Comparison of ENCODE assay signal across 33 cellular contexts in the genomic region with DNA sequence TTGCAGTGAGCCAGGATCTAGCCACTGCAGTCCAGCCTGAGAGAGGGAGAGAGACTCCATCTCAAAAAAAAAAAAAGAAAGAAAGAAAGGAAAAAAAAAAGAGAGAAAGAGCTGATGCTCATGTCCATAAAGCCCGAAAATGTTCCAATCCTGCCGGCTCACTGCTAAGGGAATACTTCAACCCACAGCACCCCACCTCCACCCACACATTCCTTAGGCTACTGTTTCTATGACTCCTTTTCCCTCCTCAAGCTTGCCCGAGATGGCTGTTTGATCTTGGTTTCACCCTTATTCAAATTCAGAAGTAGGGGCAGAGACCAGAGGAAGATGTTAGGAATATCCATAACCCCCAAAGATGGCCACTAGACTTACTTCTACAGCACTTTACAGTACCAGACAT.
"Had no signal": no experiment of that assay in that cellular context is flagged by ENCODE, and none has a peak within 500 bp of the region (broad histone marks: within the 10 kb centered on the region; RNA-seq: fewer than 3 reads in every experiment).

No MANE protein-coding gene starts in this region.

- H3K27ac ChIP-seq: adrenal gland, body of pancreas, lower lobe of right lung, pancreas, prostate gland, vagina had no signal

- H3K4me2 ChIP-seq: smooth muscle cell had no signal

- H3K4me3 ChIP-seq: adrenal gland, body of pancreas, lower lobe of right lung, pancreas, prostate gland, smooth muscle cell, vagina had no signal

- H3K36me3 ChIP-seq: adrenal gland, lower lobe of right lung, pancreas, prostate gland, vagina had no signal

- DNase-seq: activated B cell treated with CpG ODN at 0.5 μM for 24 hours; activated CD8-positive, alpha-beta memory T cell treated with anti-CD3 and anti-CD28 coated beads, Interleukin-2, amount 10 ng/mL, durations not matched to agents 7 days and 5 days; activated CD8-positive, alpha-beta T cell treated with anti-CD3 and anti-CD28 coated beads, Interleukin-2, amount 10 ng/mL, durations not matched to agents 7 days and 5 days; activated effector memory CD4-positive, alpha-beta T cell treated with Interleukin-2 at 50 U/mL for 16 hours; activated naive CD4-positive, alpha-beta T cell treated with anti-CD3 and anti-CD28 coated beads for 36 hours; activated naive CD8-positive, alpha-beta T cell treated with anti-CD3 and anti-CD28 coated beads for 36 hours; activated T-cell treated with anti-CD3 and anti-CD28 coated beads, Interleukin-2, amount 50 U/mL, for 72 hours; adrenal gland; aorta; body of pancreas; dermis blood vessel endothelial cell; effector memory CD4-positive, alpha-beta T cell; erythroblast; foreskin fibroblast; head of caudate nucleus; hypothalamus; lower lobe of right lung; mesendoderm; natural killer cell; pancreas; retina; stimulated activated CD4-positive, alpha-beta T cell treated with anti-CD3 and anti-CD28 coated beads, Interleukin-1b, Interleukin-23, amount 100 ng/mL, for 48 hours; stimulated activated CD4-positive, alpha-beta T cell treated with anti-CD3 and anti-CD28 coated beads, Interleukin-4, amount 100 ng/mL, for 4 hours; stimulated activated CD8-positive, alpha-beta memory T cell treated with anti-CD3 and anti-CD28 coated beads, Interleukin-4, amount 100 ng/mL, for 48 hours; stimulated activated naive CD8-positive, alpha-beta T cell treated with anti-CD3 and anti-CD28 coated beads, Interleukin-15, amount 100 ng/mL, for 72 hours; substantia nigra; T-helper 2 cell had no signal

- H3K27ac Mint-ChIP-seq: activated B cell treated with CpG ODN at 0.5 μM for 24 hours; activated CD8-positive, alpha-beta memory T cell treated with anti-CD3 and anti-CD28 coated beads, Interleukin-2, amount 10 ng/mL, durations not matched to agents 7 days and 5 days; activated CD8-positive, alpha-beta T cell treated with anti-CD3 and anti-CD28 coated beads, Interleukin-2, amount 10 ng/mL, durations not matched to agents 7 days and 5 days; activated naive CD4-positive, alpha-beta T cell treated with anti-CD3 and anti-CD28 coated beads for 36 hours; activated naive CD8-positive, alpha-beta T cell treated with anti-CD3 and anti-CD28 coated beads for 36 hours; stimulated activated memory B cell treated with anti-CD40 and anti-IgM and Interleukin-4, amounts not matched to agents 10 μg/mL and 1 μg/mL and 100 μg/mL, for 72 hours; stimulated activated naive CD8-positive, alpha-beta T cell treated with anti-CD3 and anti-CD28 coated beads, Interleukin-15, amount 100 ng/mL, for 72 hours; type B pancreatic cell had no signal

- H3K4me1 ChIP-seq: adrenal gland, body of pancreas, pancreas had no signal

- H3K36me3 Mint-ChIP-seq: activated CD8-positive, alpha-beta memory T cell treated with anti-CD3 and anti-CD28 coated beads, Interleukin-2, amount 10 ng/mL, durations not matched to agents 7 days and 5 days; activated naive CD8-positive, alpha-beta T cell treated with anti-CD3 and anti-CD28 coated beads for 36 hours; natural killer cell; stimulated activated memory B cell treated with anti-CD40 and anti-IgM and Interleukin-4, amounts not matched to agents 10 μg/mL and 1 μg/mL and 100 μg/mL, for 72 hours; type B pancreatic cell had no signal

- H3K27me3 ChIP-seq: adrenal gland, body of pancreas, pancreas, vagina had no signal

- ATAC-seq: activated CD8-positive, alpha-beta memory T cell treated with anti-CD3 and anti-CD28 coated beads, Interleukin-2, amount 10 ng/mL, durations not matched to agents 7 days and 5 days; activated CD8-positive, alpha-beta T cell treated with anti-CD3 and anti-CD28 coated beads, Interleukin-2, amount 10 ng/mL, durations not matched to agents 7 days and 5 days; activated T-cell treated with anti-CD3 and anti-CD28 coated beads, Interleukin-2, amount 50 U/mL, for 72 hours; body of pancreas; left lobe of liver; lower lobe of right lung; natural killer cell; pancreas; stimulated activated memory B cell treated with anti-CD40 and anti-IgM and Interleukin-4, amounts not matched to agents 10 μg/mL and 1 μg/mL and 100 μg/mL, for 72 hours; stimulated activated naive CD8-positive, alpha-beta T cell treated with anti-CD3 and anti-CD28 coated beads, Interleukin-15, amount 100 ng/mL, for 72 hours had no signal

- H3K27me3 Mint-ChIP-seq: activated B cell treated with CpG ODN at 0.5 μM for 24 hours; activated CD8-positive, alpha-beta memory T cell treated with anti-CD3 and anti-CD28 coated beads, Interleukin-2, amount 10 ng/mL, durations not matched to agents 7 days and 5 days; activated naive CD8-positive, alpha-beta T cell treated with anti-CD3 and anti-CD28 coated beads for 36 hours; stimulated activated memory B cell treated with anti-CD40 and anti-IgM and Interleukin-4, amounts not matched to agents 10 μg/mL and 1 μg/mL and 100 μg/mL, for 72 hours; stimulated activated naive CD8-positive, alpha-beta T cell treated with anti-CD3 and anti-CD28 coated beads, Interleukin-15, amount 100 ng/mL, for 72 hours had no signal

- H3K4me1 Mint-ChIP-seq: activated B cell treated with CpG ODN at 0.5 μM for 24 hours had no signal

- H3K9me3 Mint-ChIP-seq: activated B cell treated with CpG ODN at 0.5 μM for 24 hours; activated naive CD4-positive, alpha-beta T cell treated with anti-CD3 and anti-CD28 coated beads for 36 hours; activated naive CD8-positive, alpha-beta T cell treated with anti-CD3 and anti-CD28 coated beads for 36 hours; activated T-cell treated with anti-CD3 and anti-CD28 coated beads, Interleukin-2, amount 50 U/mL, for 72 hours; natural killer cell; stimulated activated memory B cell treated with anti-CD40 and anti-IgM and Interleukin-4, amounts not matched to agents 10 μg/mL and 1 μg/mL and 100 μg/mL, for 72 hours; stimulated activated naive CD8-positive, alpha-beta T cell treated with anti-CD3 and anti-CD28 coated beads, Interleukin-15, amount 100 ng/mL, for 72 hours; type B pancreatic cell had no signal

- H3K9me3 ChIP-seq: adrenal gland, body of pancreas, lower lobe of right lung, pancreas, prostate gland, vagina had no signal

- H3K4me3 Mint-ChIP-seq: activated B cell treated with CpG ODN at 0.5 μM for 24 hours; activated CD8-positive, alpha-beta memory T cell treated with anti-CD3 and anti-CD28 coated beads, Interleukin-2, amount 10 ng/mL, durations not matched to agents 7 days and 5 days; activated CD8-positive, alpha-beta T cell treated with anti-CD3 and anti-CD28 coated beads, Interleukin-2, amount 10 ng/mL, durations not matched to agents 7 days and 5 days; activated naive CD4-positive, alpha-beta T cell treated with anti-CD3 and anti-CD28 coated beads for 36 hours; activated naive CD8-positive, alpha-beta T cell treated with anti-CD3 and anti-CD28 coated beads for 36 hours; activated T-cell treated with anti-CD3 and anti-CD28 coated beads, Interleukin-2, amount 50 U/mL, for 72 hours; natural killer cell; stimulated activated memory B cell treated with anti-CD40 and anti-IgM and Interleukin-4, amounts not matched to agents 10 μg/mL and 1 μg/mL and 100 μg/mL, for 72 hours; stimulated activated naive CD8-positive, alpha-beta T cell treated with anti-CD3 and anti-CD28 coated beads, Interleukin-15, amount 100 ng/mL, for 72 hours; type B pancreatic cell had no signal
